In genomic region chr12:127635838-127636237, GRCh38 we compare ENCODE assay signal across 28 cellular contexts.
"Had no signal": no experiment of that assay in that cellular context is flagged by ENCODE, and none has a peak within 500 bp of the region (broad histone marks: within the 10 kb centered on the region; RNA-seq: fewer than 3 reads in every experiment).

No MANE protein-coding gene starts in this region.

- ATAC-seq: natural killer cell treated with Interleukin-12 subunit alpha and Interleukin-12 subunit beta and Interleukin-15 and Interleukin-18, amount 100 ng/mL, for 72 hours; psoas muscle; right cardiac atrium; right lobe of liver; stimulated activated effector memory CD8-positive, alpha-beta T cell treated with anti-CD3 and anti-CD28 coated beads, Interleukin-12 subunit alpha, Interleukin-12 subunit beta, amount 100 ng/mL, for 72 hours had no signal

- H3K36me3 ChIP-seq: ovary, right lobe of liver, sigmoid colon, stomach, thoracic aorta, thyroid gland, tibial nerve, upper lobe of left lung, vagina had no signal

- H3K9me3 ChIP-seq: ovary, psoas muscle, right lobe of liver, sigmoid colon, stomach, thoracic aorta, thyroid gland, upper lobe of left lung, vagina had no signal

- H3K27ac Mint-ChIP-seq: natural killer cell treated with Interleukin-12 subunit alpha and Interleukin-12 subunit beta and Interleukin-15 and Interleukin-18, amount 100 ng/mL, for 72 hours; nephron progenitor cell; progenitor cell of endocrine pancreas; stimulated activated effector memory CD8-positive, alpha-beta T cell treated with anti-CD3 and anti-CD28 coated beads, Interleukin-12 subunit alpha, Interleukin-12 subunit beta, amount 100 ng/mL, for 72 hours; stimulated activated naive B cell treated with anti-CD40 and anti-IgM and Interleukin-4, amounts not matched to agents 10 μg/mL and 1 μg/mL and 100 μg/mL, for 72 hours; stimulated activated naive CD8-positive, alpha-beta T cell treated with anti-CD3 and anti-CD28 coated beads, Interleukin-15, Interleukin-2, amounts not matched to agents 100 ng/mL and 50 ng/mL, for 24 hours had no signal

- H3K27me3 ChIP-seq: ovary, right lobe of liver, sigmoid colon, stomach, thyroid gland, tibial nerve, upper lobe of left lung, vagina had no signal

- DNase-seq: nephron progenitor cell; occipital lobe; ovary; posterior cingulate gyrus; psoas muscle; right cardiac atrium; right lobe of liver; sigmoid colon; small intestine; stimulated activated CD4-positive, alpha-beta T cell treated with anti-CD3 and anti-CD28 coated beads, Interleukin-15, amount 100 ng/mL, for 24 hours; stimulated activated CD4-positive, alpha-beta T cell treated with anti-CD3 and anti-CD28 coated beads, Interleukin-2, amount 100 ng/mL, for 24 hours; stimulated activated CD4-positive, alpha-beta T cell treated with anti-CD3 and anti-CD28 coated beads, Interleukin-2, amount 100 ng/mL, for 48 hours; stimulated activated CD4-positive, alpha-beta T cell treated with anti-CD3 and anti-CD28 coated beads, Interleukin-4, amount 100 ng/mL, for 24 hours; stimulated activated naive B cell treated with anti-CD40 and anti-IgM and Interleukin-4, amounts not matched to agents 10 μg/mL and 1 μg/mL and 100 μg/mL, for 72 hours; stimulated activated naive CD4-positive, alpha-beta T cell treated with Interleukin-2 at 50 U/mL for 16 hours; stomach; thyroid gland; trophoblast cell; upper lobe of left lung had no signal

- H3K36me3 Mint-ChIP-seq: natural killer cell treated with Interleukin-12 subunit alpha and Interleukin-12 subunit beta and Interleukin-15 and Interleukin-18, amount 100 ng/mL, for 72 hours; stimulated activated effector memory CD8-positive, alpha-beta T cell treated with anti-CD3 and anti-CD28 coated beads, Interleukin-12 subunit alpha, Interleukin-12 subunit beta, amount 100 ng/mL, for 72 hours; stimulated activated naive B cell treated with anti-CD40 and anti-IgM and Interleukin-4, amounts not matched to agents 10 μg/mL and 1 μg/mL and 100 μg/mL, for 72 hours had no signal

- H3K4me3 Mint-ChIP-seq: natural killer cell treated with Interleukin-12 subunit alpha and Interleukin-12 subunit beta and Interleukin-15 and Interleukin-18, amount 100 ng/mL, for 72 hours; nephron progenitor cell; neural crest cell; stimulated activated effector memory CD8-positive, alpha-beta T cell treated with anti-CD3 and anti-CD28 coated beads, Interleukin-12 subunit alpha, Interleukin-12 subunit beta, amount 100 ng/mL, for 72 hours; stimulated activated naive B cell treated with anti-CD40 and anti-IgM and Interleukin-4, amounts not matched to agents 10 μg/mL and 1 μg/mL and 100 μg/mL, for 72 hours; stimulated activated naive CD8-positive, alpha-beta T cell treated with anti-CD3 and anti-CD28 coated beads, Interleukin-15, Interleukin-2, amounts not matched to agents 100 ng/mL and 50 ng/mL, for 24 hours had no signal

- H3K4me1 ChIP-seq: parathyroid adenoma, psoas muscle, right lobe of liver, sigmoid colon, thyroid gland, tibial nerve, upper lobe of left lung, vagina had no signal

- H3K9ac ChIP-seq: parathyroid adenoma had no signal

- H2AFZ ChIP-seq: parathyroid adenoma had no signal

- H3K79me2 ChIP-seq: parathyroid adenoma had no signal

- H3K27me3 Mint-ChIP-seq: natural killer cell treated with Interleukin-12 subunit alpha and Interleukin-12 subunit beta and Interleukin-15 and Interleukin-18, amount 100 ng/mL, for 72 hours; stimulated activated naive B cell treated with anti-CD40 and anti-IgM and Interleukin-4, amounts not matched to agents 10 μg/mL and 1 μg/mL and 100 μg/mL, for 72 hours; stimulated activated naive CD8-positive, alpha-beta T cell treated with anti-CD3 and anti-CD28 coated beads, Interleukin-15, Interleukin-2, amounts not matched to agents 100 ng/mL and 50 ng/mL, for 24 hours had no signal

- H3K4me1 Mint-ChIP-seq: neural crest cell; stimulated activated effector memory CD8-positive, alpha-beta T cell treated with anti-CD3 and anti-CD28 coated beads, Interleukin-12 subunit alpha, Interleukin-12 subunit beta, amount 100 ng/mL, for 72 hours; stimulated activated naive B cell treated with anti-CD40 and anti-IgM and Interleukin-4, amounts not matched to agents 10 μg/mL and 1 μg/mL and 100 μg/mL, for 72 hours had no signal

- H3K4me3 ChIP-seq: ovary, psoas muscle, right lobe of liver, sigmoid colon, stomach, thoracic aorta, thyroid gland, tibial nerve, upper lobe of left lung, vagina had no signal

- H3K9me3 Mint-ChIP-seq: neural crest cell; stimulated activated effector memory CD8-positive, alpha-beta T cell treated with anti-CD3 and anti-CD28 coated beads, Interleukin-12 subunit alpha, Interleukin-12 subunit beta, amount 100 ng/mL, for 72 hours; stimulated activated naive CD8-positive, alpha-beta T cell treated with anti-CD3 and anti-CD28 coated beads, Interleukin-15, Interleukin-2, amounts not matched to agents 100 ng/mL and 50 ng/mL, for 24 hours had no signal

- H3K27ac ChIP-seq: ovary, parathyroid adenoma, psoas muscle, right lobe of liver, sigmoid colon, stomach, thoracic aorta, thyroid gland, tibial nerve, upper lobe of left lung, vagina had no signal
